ENCODE assay signal across 8 cellular contexts in genomic region chr17:16812126-16812525, GRCh38.
DNase-seq lines count a peak whose midpoint lies in the region; ATAC-seq, FAIRE-seq and TF ChIP-seq lines count a peak whose summit lies in the region.
"Not testable (repeated sequence)": the region's sequence is repeated elsewhere in the genome, so short reads cannot be mapped to it uniquely, and the experiment has no call there.

No MANE protein-coding gene starts in this region.

- not testable (repeated sequence) for H3K36me3 Mint-ChIP-seq in activated CD4-positive, alpha-beta memory T cell treated with anti-CD3 and anti-CD28 coated beads for 36 hours

- H3K27me3 Mint-ChIP-seq in activated CD4-positive, alpha-beta memory T cell treated with anti-CD3 and anti-CD28 coated beads for 36 hours = not testable (repeated sequence)

- not testable (repeated sequence) for H3F3A ChIP-seq in PC-3 (ENCODE audit: low read length, unreplicated experiment)

- not testable (repeated sequence) for H3K4me3 Mint-ChIP-seq in activated CD4-positive, alpha-beta memory T cell treated with anti-CD3 and anti-CD28 coated beads for 36 hours

- H3K4me1 Mint-ChIP-seq in activated CD4-positive, alpha-beta memory T cell treated with anti-CD3 and anti-CD28 coated beads for 36 hours (ENCODE audit: low read depth) = not testable (repeated sequence)

- H3K27ac Mint-ChIP-seq in activated CD4-positive, alpha-beta memory T cell treated with anti-CD3 and anti-CD28 coated beads for 36 hours = not testable (repeated sequence)

- CTCF ChIA-PET in PC-3 (lab: Charles Lee); activated CD4-positive, alpha-beta memory T cell treated with anti-CD3 and anti-CD28 coated beads for 36 hours (lab: Charles Lee): not testable (repeated sequence)

- not testable (repeated sequence) for H3K4ac ChIP-seq in mesendoderm (ENCODE audit: low read depth, low read length)

- H2BK5ac ChIP-seq in mesendoderm (ENCODE audit: low read length) = not testable (repeated sequence)

- H3K9me3 Mint-ChIP-seq in activated CD4-positive, alpha-beta memory T cell treated with anti-CD3 and anti-CD28 coated beads for 36 hours = not testable (repeated sequence)

- not testable (repeated sequence) for H2BK15ac ChIP-seq in mesendoderm (replicated peaks; ENCODE audit: low read depth)

- H3K56ac ChIP-seq in mesendoderm (ENCODE audit: low read length) = not testable (repeated sequence)

- H3K4me2 ChIP-seq in PC-3 (ENCODE audit: low read length); mesendoderm (ENCODE audit: low read length): not testable (repeated sequence)

- not testable (repeated sequence) for H3K79me2 ChIP-seq in PC-3 (ENCODE audit: low read length); mesendoderm (ENCODE audit: control insufficient read depth, insufficient read depth, low read length)

- not testable (repeated sequence) for H2BK120ac ChIP-seq in mesendoderm (ENCODE audit: low read depth, low read length)

- H3K79me1 ChIP-seq in mesendoderm (ENCODE audit: low read length) = not testable (repeated sequence)

- in situ Hi-C loops in KBM-7 (cut with MboI; ENCODE audit: low pct_unique_long_range_greater_than_20kb, low sequenced_read_pairs) = not testable (repeated sequence)

- not testable (repeated sequence) for H3K9ac ChIP-seq in PC-3 (ENCODE audit: low read length); mesendoderm (ENCODE audit: low read length)

- H3K27me3 ChIP-seq in PC-3 (ENCODE audit: low read length); bronchial epithelial cell (ENCODE audit: control insufficient read depth, insufficient read depth, low read length); mesendoderm (ENCODE audit: insufficient read depth, low read length, poor library complexity); testis: not testable (repeated sequence)

- not testable (repeated sequence) for H3K9me2 ChIP-seq in PC-3 (replicated peaks; ENCODE audit: low read length)

- H3K4me3 ChIP-seq in PC-3 (ENCODE audit: low read length); bronchial epithelial cell (ENCODE audit: low read depth, low read length); fibroblast of villous mesenchyme (ENCODE audit: low read depth, low read length); mesendoderm (ENCODE audit: low read length); testis: not testable (repeated sequence)

- not testable (repeated sequence) for H3K4me1 ChIP-seq in PC-3 (ENCODE audit: insufficient read depth, low read length); mesendoderm (ENCODE audit: control insufficient read depth, low read depth, low read length); testis

- intact Hi-C loops in PC-3 (cut with micrococcal nuclease); activated CD4-positive, alpha-beta memory T cell treated with anti-CD3 and anti-CD28 coated beads for 36 hours (cut with micrococcal nuclease); testis (cut with DNase I; ENCODE audit: low total_unique reads): not testable (repeated sequence)

- H3K9me3 ChIP-seq in PC-3 (ENCODE audit: low read length); testis: not testable (repeated sequence)

- not testable (repeated sequence) for FAIRE-seq in bronchial epithelial cell (lab: Jason Lieb, UNC)

- DNase-seq in EH (ENCODE audit: low read depth) = peak; percentile 33
- DNase-seq in KBM-7 = peak; percentile 55
- DNase-seq in PC-3 = peak; percentile 84
- peak; percentile 37 for DNase-seq in activated CD4-positive, alpha-beta memory T cell treated with anti-CD3 and anti-CD28 coated beads for 36 hours
- DNase-seq in bronchial epithelial cell (ENCODE audit: low read depth) = peak; percentile 46
- peak; percentile 50 for DNase-seq in fibroblast of villous mesenchyme (ENCODE audit: low read depth)
- peak; percentile 31 for DNase-seq in mesendoderm
- peak; percentile 55 for DNase-seq in testis

- H3K18ac ChIP-seq in mesendoderm (ENCODE audit: low read length) = not testable (repeated sequence)

- not testable (repeated sequence) for H3K36me3 ChIP-seq in PC-3 (ENCODE audit: low read depth, low read length); bronchial epithelial cell (ENCODE audit: control insufficient read depth, insufficient read depth, low read length); mesendoderm (ENCODE audit: control insufficient read depth, insufficient read depth, low read length); testis (ENCODE audit: low read depth, missing control alignments)

- POLR2A ChIA-PET in PC-3 (lab: Charles Lee; ENCODE audit: unreplicated experiment); activated CD4-positive, alpha-beta memory T cell treated with anti-CD3 and anti-CD28 coated beads for 36 hours (lab: Charles Lee): not testable (repeated sequence)

- not testable (repeated sequence) for H2AFZ ChIP-seq in PC-3 (ENCODE audit: low read length)

- not testable (repeated sequence) for TF ChIP-seq CTCF in PC-3 (conservative IDR thresholded peaks at IDR 0.05; ENCODE audit: low read depth, low read length); bronchial epithelial cell (IDR thresholded peaks at IDR 0.05; ENCODE audit: insufficient read depth, low read length, severe bottlenecking); fibroblast of villous mesenchyme (IDR thresholded peaks at IDR 0.05; ENCODE audit: insufficient read depth, low read depth, low read length); testis (IDR thresholded peaks at IDR 0.05)

- not testable (repeated sequence) for H3K23ac ChIP-seq in mesendoderm (ENCODE audit: low read length)

- H3K27ac ChIP-seq in PC-3 (ENCODE audit: low read length); mesendoderm (ENCODE audit: low read depth, low read length); testis: not testable (repeated sequence)

- no CpG with 5 or more reads among the region's 7 CpGs for WGBS in mesendoderm (ENCODE audit: extremely low coverage, insufficient coverage, low lambda C conversion rate)
- 33 to 35% methylated on average over 2 to 6 of the region's 7 CpGs for WGBS in testis, 2 donors

- not testable (repeated sequence) for H2AK5ac ChIP-seq in mesendoderm (ENCODE audit: low read length)

- not testable (repeated sequence) for BruUV-seq in PC-3 (replicated peaks; lab: Mats Ljungman, UMichigan)

- not testable (repeated sequence) for H4K8ac ChIP-seq in mesendoderm (ENCODE audit: low read depth, low read length)

- not testable (repeated sequence) for H4K20me1 ChIP-seq in PC-3 (ENCODE audit: low read length)

- TF ChIP-seq POLR2A in testis (IDR thresholded peaks at IDR 0.05) = not testable (repeated sequence)

- not testable (repeated sequence) for H4K5ac ChIP-seq in mesendoderm (ENCODE audit: low read length)

- ATAC-seq in PC-3 = not testable (repeated sequence)

Comparison
In these comparisons a context has a peak if more than half of its experiments do, and no peak if none do; other contexts are left out.
1. DNase-seq: peak in every context shown above with its lines; median percentile 84 in PC-3; 55 in KBM-7; 55 in testis; 50 in fibroblast of villous mesenchyme; 46 in bronchial epithelial cell; 37 in activated CD4-positive, alpha-beta memory T cell treated with anti-CD3 and anti-CD28 coated beads for 36 hours; 33 in EH; 31 in mesendoderm.